Comparison of ENCODE assay signal across 11 cellular contexts in the genomic region with DNA sequence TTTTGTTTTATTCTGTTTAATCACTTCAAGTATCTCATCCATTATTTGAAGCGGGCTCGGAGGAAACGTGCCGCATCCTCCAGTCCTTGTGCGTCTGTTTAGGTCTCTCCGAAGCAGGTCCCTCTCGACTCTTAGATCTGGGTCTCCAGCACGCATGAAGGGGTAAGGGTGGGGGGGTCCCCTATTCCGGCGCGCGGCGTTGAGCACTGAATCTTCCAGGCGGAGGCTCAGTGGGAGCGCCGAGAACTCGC. TPM values are rescaled to one million over a fixed set of nuclear protein-coding genes. Genes with fewer than 3 reads are reported as not detected.
DNase-seq lines count a peak whose midpoint lies in the region; ATAC-seq and TF ChIP-seq lines count a peak whose summit lies in the region.
"Had no signal": no experiment of that assay in that cellular context is flagged by ENCODE, and none has a peak within 500 bp of the region (broad histone marks: within the 10 kb centered on the region; RNA-seq: fewer than 3 reads in every experiment).

No MANE protein-coding gene starts in this region.

- TF ChIP-seq CTCF in Caco-2 (IDR thresholded peaks at IDR 0.05; ENCODE audit: insufficient read depth in 1 of 2, low read depth in 1 of 2, low read length in 1 of 2, severe bottlenecking in 1 of 2, unreplicated experiment in 1 of 2), result no peak
- TF ChIP-seq CTCF in Peyer's patch (IDR thresholded peaks at IDR 0.05), result no peak
- no peak for TF ChIP-seq CTCF in fibroblast of mammary gland (conservative IDR thresholded peaks at IDR 0.05; ENCODE audit: control insufficient read depth, insufficient read depth, low read depth, low read length)
- TF ChIP-seq CTCF in retinal pigment epithelial cell (conservative IDR thresholded peaks at IDR 0.05; ENCODE audit: low read depth, low read length), result no peak

- peaks cover 24% of the 10 kb centered on the region for H3K9me3 Mint-ChIP-seq in Caco-2 (ENCODE audit: unreplicated experiment)

- TF ChIP-seq POLR2A in Peyer's patch (IDR thresholded peaks at IDR 0.05), result no peak

- intact Hi-C loops in Caco-2 (cut with micrococcal nuclease; ENCODE audit: unreplicated experiment), result loop anchor here (1.0 kb wide), 1 partner anchor 24 kb away; no protein-coding TSS in a partner anchor

- H3K4me3 ChIP-seq in Caco-2 (ENCODE audit: low read depth, low read length), result peak overlapping the region; percentile 61
- H3K4me3 ChIP-seq in Peyer's patch, result peak overlapping the region; percentile 32 to 61 (median 48)
- H3K4me3 ChIP-seq in fibroblast of mammary gland (ENCODE audit: control insufficient read depth, low read depth, low read length), result peak overlapping the region; percentile 30
- H3K4me3 ChIP-seq in retinal pigment epithelial cell (ENCODE audit: low read length), result peak overlapping the region; percentile 48
- H3K4me3 ChIP-seq: GM12878 had no signal

- DNase-seq in Caco-2 (no peak), Peyer's patch (no peak), fibroblast of mammary gland (ENCODE audit: low read depth) (no peak), retinal pigment epithelial cell (ENCODE audit: low read depth) (no peak), NCI-H524 (lab: John Stamatoyannopoulos, UW) (no peak), occipital lobe (lab: John Stamatoyannopoulos, UW) (no peak), epidermal melanocyte (ENCODE audit: insufficient read length, low spot score) (no peak)

- POLR2A ChIA-PET in Caco-2 (lab: Charles Lee), result no interaction called here

- no TSS peak for BruUV-seq in Caco-2 (replicated peaks; lab: Mats Ljungman, UMichigan)

- H3K4me1 ChIP-seq in Caco-2 (peaks cover 3% of the 10 kb centered on the region; the same call in 1 of the 2 replicates), Peyer's patch (peaks cover 0 to 28% (median 3%) of the 10 kb centered on the region in 4 donors)

- H3K9me3 ChIP-seq in Caco-2, result peaks cover 18% of the 10 kb centered on the region; the same call in 1 of the 2 replicates
- H3K9me3 ChIP-seq in Peyer's patch, result peaks cover 0 to 9% (median 4%) of the 10 kb centered on the region in 4 donors

- H3K27me3 ChIP-seq in Caco-2 (replicated peaks; ENCODE audit: control insufficient read depth, insufficient read depth, low read length), result no peaks in the 10 kb centered on the region
- peaks cover 0 to 6% of the 10 kb centered on the region in 2 donors for H3K27me3 ChIP-seq in Peyer's patch

- no peaks in the 10 kb centered on the region for H3K36me3 ChIP-seq in Caco-2 (ENCODE audit: control insufficient read depth, insufficient read depth, low read length)
- no peaks in the 10 kb centered on the region for H3K36me3 ChIP-seq in Peyer's patch

- CTCF ChIA-PET in Caco-2 (lab: Charles Lee), result interaction anchor here (0.6 to 1.0 kb wide), 2 partner anchors 112 to 445 kb away, joined by 3 read pairs; no protein-coding TSS in a partner anchor

- H3K4me1 Mint-ChIP-seq in Caco-2 (ENCODE audit: low read depth, unreplicated experiment), result peaks cover 24% of the 10 kb centered on the region

- H3K4me3 Mint-ChIP-seq in Caco-2 (ENCODE audit: unreplicated experiment), result peak overlapping the region; percentile 82

- H3K27ac Mint-ChIP-seq in Caco-2 (ENCODE audit: unreplicated experiment), result peak overlapping the region; percentile 40

- H3K27ac ChIP-seq in Peyer's patch, result no peak overlapping the region

- no peaks in the 10 kb centered on the region for H3K27me3 Mint-ChIP-seq in Caco-2 (ENCODE audit: insufficient read depth, unreplicated experiment)

- no peak for ATAC-seq in HG03025 (IDR thresholded peaks at IDR 0.05; ENCODE audit: low FRiP score, unreplicated experiment)

- H3K36me3 Mint-ChIP-seq in Caco-2 (ENCODE audit: insufficient read depth, unreplicated experiment), result peaks cover 26% of the 10 kb centered on the region

RNA-seq across cellular contexts. Expression of a gene that starts 0.3 kb away (rescaled TPM):
- total RNA-seq in Caco-2 (2022) (28.0 and 28.4 TPM in 2 replicates), Peyer's patch (10 to 100 TPM in 3 of 4 donors, 1 to 10 TPM in 1; 5.1 to 19.8 (median 17.6) TPM), occipital lobe (not detected)
- total RNA-seq: GM12878; HT1080; T-helper 2 cell treated with Interferon-gamma antibody and Interleukin-4, amounts not matched to agents 100 ng/mL and 5 ng/mL, for 36 hours had no signal
